In the genomic region with DNA sequence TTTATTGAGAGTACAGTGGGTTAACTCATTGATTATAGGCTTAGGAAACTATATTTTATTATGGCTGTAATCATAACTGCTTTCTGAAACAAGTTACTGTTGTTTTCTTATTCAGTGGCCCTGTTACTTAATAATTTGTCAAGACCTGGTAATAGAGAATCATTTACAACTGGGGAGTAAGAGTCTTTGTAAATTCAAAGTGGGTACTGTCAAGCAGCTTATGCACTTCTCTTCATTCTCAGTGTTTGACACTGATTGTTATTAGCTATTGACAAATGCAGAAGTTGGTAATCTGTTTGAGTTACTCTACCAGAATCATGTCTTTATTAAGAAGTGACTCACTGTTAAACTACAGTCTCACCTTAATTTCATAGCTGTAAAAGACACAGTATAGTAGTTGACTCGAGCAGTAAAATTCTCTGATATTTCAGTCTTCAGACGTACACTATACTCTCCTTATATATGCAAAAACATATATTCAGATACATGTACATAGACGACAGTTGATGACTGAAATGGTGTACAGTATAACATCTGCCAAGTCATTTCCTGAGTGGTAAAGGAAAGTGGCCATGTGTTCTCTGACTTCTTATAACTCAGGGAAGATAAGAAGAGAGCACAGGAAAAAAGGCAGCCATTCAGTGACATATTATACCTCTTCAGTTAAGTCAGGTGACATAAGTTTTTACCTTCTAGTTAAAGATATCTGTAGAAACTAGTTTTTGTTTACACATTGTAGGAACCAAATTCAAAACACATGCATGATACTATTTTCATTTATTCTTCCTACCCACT, we compare ENCODE assay signal across 8 cellular contexts. TPM values are rescaled to one million over a fixed set of nuclear protein-coding genes. Genes with fewer than 3 reads are reported as not detected.
DNase-seq lines count a peak whose midpoint lies in the region; ATAC-seq and TF ChIP-seq lines count a peak whose summit lies in the region.

No MANE protein-coding gene starts in this region.

- H3K27me3 ChIP-seq in testis, result no peaks in the 10 kb centered on the region

- no peak for TF ChIP-seq POLR2A in testis (IDR thresholded peaks at IDR 0.05)

- H3K36me3 ChIP-seq in testis (ENCODE audit: low read depth, missing control alignments), result no peaks in the 10 kb centered on the region

- H3K27ac ChIP-seq in testis, result no peak overlapping the region

- no peaks in the 10 kb centered on the region for H3K4me1 ChIP-seq in testis

- intact Hi-C loops in testis (cut with DNase I; ENCODE audit: low total_unique reads), result no loop called here

- H3K4me3 ChIP-seq in cardiac fibroblast (replicated peaks in 1 of 2; ENCODE audit: low read depth in 2 of 2, low read length in 2 of 2), result no peak overlapping the region
- H3K4me3 ChIP-seq in testis, result no peak overlapping the region

- DNase-seq in COLO829 (ENCODE audit: low spot score) (peak; percentile 13), KG1 (lab: John Stamatoyannopoulos, UW) (peak; percentile 57), cardiac fibroblast (ENCODE audit: low read depth in 2 of 2) (peak; percentile 46 to 50), testis (no peak)
- DNase-seq in activated CD4-positive, alpha-beta T cell treated with anti-CD3 and anti-CD28 coated beads, Interleukin-2, amount 50 U/mL, for 48 hours, result no peak
- DNase-seq in stimulated activated naive CD4-positive, alpha-beta T cell treated with Interleukin-2 at 50 U/mL for 16 hours (lab: John Stamatoyannopoulos, UW), result no peak

- WGBS in testis, 2 donors, result 74 to 84% methylated on average over 3 of the region's 3 CpGs

- ATAC-seq in GM19468 (IDR thresholded peaks at IDR 0.05; ENCODE audit: extremely low read depth, unreplicated experiment) (peak; percentile 49), HG03521 (IDR thresholded peaks at IDR 0.05; ENCODE audit: unreplicated experiment) (no peak)

- no peak for TF ChIP-seq CTCF in cardiac fibroblast (IDR thresholded peaks at IDR 0.05; ENCODE audit: low read depth, low read length)
- no peak for TF ChIP-seq CTCF in testis (IDR thresholded peaks at IDR 0.05)

- H3K9me3 ChIP-seq in testis, result no peaks in the 10 kb centered on the region

RNA-seq across cellular contexts. Expression of a gene that starts 36.0 kb away (rescaled TPM):
- total RNA-seq in testis, result 10 to 100 TPM; 21.6 to 32.9 TPM
- 26.7 TPM for polyA plus RNA-seq in testis (ENCODE audit: insufficient read depth, low read depth, low replicate concordance)

Comparison
In these comparisons a context has a peak if more than half of its experiments do, and no peak if none do; other contexts are left out.
1. DNase-seq: peak in COLO829 (single experiment), KG1 (single experiment) and cardiac fibroblast (2 of 2); none in testis (single experiment), activated CD4-positive, alpha-beta T cell treated with anti-CD3 and anti-CD28 coated beads, Interleukin-2, amount 50 U/mL, for 48 hours (0 of 2) and stimulated activated naive CD4-positive, alpha-beta T cell treated with Interleukin-2 at 50 U/mL for 16 hours (single experiment).